In the genomic region with DNA sequence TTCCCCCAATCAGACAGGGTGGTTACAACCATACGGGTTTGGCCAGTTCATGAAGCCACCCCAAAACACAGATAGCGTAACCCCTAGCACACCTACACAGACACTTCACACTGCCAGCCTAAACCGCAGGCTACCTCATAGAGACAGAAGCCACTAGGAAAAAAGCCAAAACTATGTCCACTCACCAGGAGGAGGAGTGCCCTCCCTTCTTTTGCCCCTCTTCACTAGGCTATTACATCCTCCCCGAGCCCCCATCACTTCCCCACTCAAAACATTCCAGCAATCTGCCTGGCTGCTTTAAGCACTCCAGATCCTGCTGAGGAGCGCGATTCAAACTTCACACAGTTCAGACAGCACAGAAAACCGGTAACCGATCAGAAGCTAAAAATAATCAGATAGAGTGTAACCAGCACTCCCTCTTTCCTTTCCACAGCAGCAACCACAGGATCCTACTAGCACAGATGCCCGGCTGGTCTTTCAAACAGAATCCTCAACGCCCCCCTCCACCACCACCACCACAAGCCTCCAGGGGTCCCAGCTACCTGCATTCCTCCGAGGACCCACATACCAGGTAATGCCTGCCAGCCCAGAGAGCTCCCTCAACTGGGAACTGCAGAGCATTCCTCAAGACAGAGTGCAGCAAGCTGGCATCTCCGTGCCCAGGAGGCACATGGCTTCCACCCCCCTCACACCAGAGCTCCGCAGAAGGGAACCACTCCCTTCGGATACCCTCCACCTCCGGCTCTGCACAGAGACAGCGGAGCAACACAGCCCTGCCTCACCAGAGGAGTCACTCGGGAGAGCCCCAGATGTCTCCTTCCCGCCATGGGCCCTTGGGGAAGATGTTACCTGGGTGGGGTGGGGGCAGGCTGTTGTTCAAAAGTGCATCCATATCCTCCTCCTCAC, we compare ENCODE assay signal across 8 cellular contexts. TPM values are rescaled to one million over a fixed set of nuclear protein-coding genes. Genes with fewer than 3 reads are reported as not detected.
DNase-seq lines count a peak whose midpoint lies in the region; ATAC-seq and TF ChIP-seq lines count a peak whose summit lies in the region.

No MANE protein-coding gene starts in this region.

- peaks cover 35% of the 10 kb centered on the region for H3K4me1 Mint-ChIP-seq in Calu3 (ENCODE audit: low read depth, unreplicated experiment)
- H3K4me1 Mint-ChIP-seq in activated naive CD4-positive, alpha-beta T cell treated with anti-CD3 and anti-CD28 coated beads, Interleukin-2, amount 10 ng/mL, durations not matched to agents 7 days and 5 days: peaks cover 51% of the 10 kb centered on the region

- H3K79me2 ChIP-seq in MM.1S (ENCODE audit: low read length) (peaks cover 59% of the 10 kb centered on the region), trophoblast cell (ENCODE audit: control insufficient read depth, insufficient read depth, low read length, poor library complexity) (peaks cover 25% of the 10 kb centered on the region)

- peaks cover 32% of the 10 kb centered on the region for H3F3A ChIP-seq in MM.1S (ENCODE audit: insufficient read depth, low read length)

- no peak for TF ChIP-seq CTCF in Calu3 (IDR thresholded peaks at IDR 0.05; ENCODE audit: unreplicated experiment)
- TF ChIP-seq CTCF in MM.1S (IDR thresholded peaks at IDR 0.05; ENCODE audit: low read length): 0 out of 2 replicates have a peak, but pooled peaks have one; percentile 4

- H3K9ac ChIP-seq in MM.1S (ENCODE audit: low read length) (peak overlapping the region; percentile 75), trophoblast cell (ENCODE audit: low read length) (peak overlapping the region; percentile 86)

- H4K12ac ChIP-seq in trophoblast cell (ENCODE audit: low read depth, low read length): no peak overlapping the region

- H3K14ac ChIP-seq in trophoblast cell (ENCODE audit: low read length): peak overlapping the region; percentile 68

- H3K27me3 Mint-ChIP-seq in Calu3 (ENCODE audit: unreplicated experiment): no peaks in the 10 kb centered on the region
- no peaks in the 10 kb centered on the region for H3K27me3 Mint-ChIP-seq in activated naive CD4-positive, alpha-beta T cell treated with anti-CD3 and anti-CD28 coated beads, Interleukin-2, amount 10 ng/mL, durations not matched to agents 7 days and 5 days

- H3K4me1 ChIP-seq in MM.1S (ENCODE audit: low read length) (peaks cover 32% of the 10 kb centered on the region), trophoblast cell (ENCODE audit: control insufficient read depth in 1 of 2, insufficient read depth in 2 of 2, low read length in 2 of 2) (peaks cover 10 to 21% of the 10 kb centered on the region in 2 experiments)

- peaks cover 11% of the 10 kb centered on the region for H3K79me1 ChIP-seq in trophoblast cell (ENCODE audit: low read length)

- CTCF ChIA-PET in Calu3 (lab: Charles Lee): no interaction called here
- CTCF ChIA-PET in activated naive CD4-positive, alpha-beta T cell treated with anti-CD3 and anti-CD28 coated beads, Interleukin-2, amount 10 ng/mL, durations not matched to agents 7 days and 5 days (lab: Charles Lee): interaction anchor here (0.9 to 1.4 kb wide), 7 partner anchors 9 to 140 kb away, joined by 3 to 5 read pairs (median 3); no protein-coding TSS in a partner anchor

- no peak overlapping the region for H3K4me3 Mint-ChIP-seq in Calu3 (ENCODE audit: low read depth, unreplicated experiment)
- no peak overlapping the region for H3K4me3 Mint-ChIP-seq in activated naive CD4-positive, alpha-beta T cell treated with anti-CD3 and anti-CD28 coated beads, Interleukin-2, amount 10 ng/mL, durations not matched to agents 7 days and 5 days

- no peaks in the 10 kb centered on the region for H3K27me3 ChIP-seq in MM.1S (replicated peaks; ENCODE audit: insufficient read depth, low read length)
- no peaks in the 10 kb centered on the region for H3K27me3 ChIP-seq in trophoblast cell (ENCODE audit: insufficient read depth, low read length)

- peak overlapping the region; percentile 43 for H3K27ac ChIP-seq in MM.1S (ENCODE audit: low read length)
- H3K27ac ChIP-seq in trophoblast cell (ENCODE audit: low read depth, low read length): peak overlapping the region; percentile 17

- peak overlapping the region; percentile 50 for H4K91ac ChIP-seq in trophoblast cell (ENCODE audit: low read depth, low read length)

- H2AFZ ChIP-seq in MM.1S (ENCODE audit: low read length) (0 out of 2 replicates have a peak overlapping the region, but pooled peaks have one; percentile 33), trophoblast cell (ENCODE audit: insufficient read depth, low read length, poor library complexity) (no peak overlapping the region)

- no peaks in the 10 kb centered on the region for H3K9me3 Mint-ChIP-seq in Calu3 (ENCODE audit: low read depth, unreplicated experiment)
- H3K9me3 Mint-ChIP-seq in activated naive CD4-positive, alpha-beta T cell treated with anti-CD3 and anti-CD28 coated beads, Interleukin-2, amount 10 ng/mL, durations not matched to agents 7 days and 5 days: no peaks in the 10 kb centered on the region

- peaks cover 25% of the 10 kb centered on the region for H3K36me3 Mint-ChIP-seq in Calu3 (ENCODE audit: insufficient read depth, unreplicated experiment)
- peaks cover 53% of the 10 kb centered on the region for H3K36me3 Mint-ChIP-seq in activated naive CD4-positive, alpha-beta T cell treated with anti-CD3 and anti-CD28 coated beads, Interleukin-2, amount 10 ng/mL, durations not matched to agents 7 days and 5 days

- H3K9me3 ChIP-seq in MM.1S (replicated peaks; ENCODE audit: insufficient read depth, low read length) (no peaks in the 10 kb centered on the region), trophoblast cell (ENCODE audit: insufficient read depth, low read depth, low read length) (peaks cover 2% of the 10 kb centered on the region)

- no CpG with 5 or more reads among the region's 18 CpGs for WGBS in trophoblast cell (ENCODE audit: extremely low coverage, insufficient coverage, insufficient read length)

- no peak overlapping the region for H2AK5ac ChIP-seq in trophoblast cell (ENCODE audit: low read length)

- H3K4me2 ChIP-seq in MM.1S (ENCODE audit: low read depth, low read length): peak overlapping the region; percentile 75
- H3K4me2 ChIP-seq in trophoblast cell (ENCODE audit: low read length): peak overlapping the region; percentile 91

- ATAC-seq in Right ventricle myocardium superior (ENCODE audit: poor library complexity): peak; percentile 1
- no peak for ATAC-seq in HG02885 (IDR thresholded peaks at IDR 0.05; ENCODE audit: poor library complexity, unreplicated experiment)
- no peak for ATAC-seq in GM21423 (IDR thresholded peaks at IDR 0.05; ENCODE audit: unreplicated experiment)

- H3K36me3 ChIP-seq in MM.1S (replicated peaks; ENCODE audit: insufficient read depth, low read length): peaks cover 17% of the 10 kb centered on the region
- peaks cover 23 to 37% of the 10 kb centered on the region in 2 experiments for H3K36me3 ChIP-seq in trophoblast cell (ENCODE audit: control insufficient read depth in 1 of 2, insufficient read depth in 2 of 2, low read length in 2 of 2)

- H2BK120ac ChIP-seq in trophoblast cell (ENCODE audit: insufficient read depth, low read length, poor library complexity): peak overlapping the region; percentile 21

- H2BK5ac ChIP-seq in trophoblast cell (ENCODE audit: low read depth, low read length, poor library complexity): no peak overlapping the region

- no peak overlapping the region for H2BK12ac ChIP-seq in trophoblast cell (ENCODE audit: low read length)

- H3K4ac ChIP-seq in trophoblast cell (ENCODE audit: low read depth, low read length): peak overlapping the region; percentile 95

- TSS peak; percentile 39 for BruUV-seq in Calu3 (replicated peaks; lab: Mats Ljungman, UMichigan)

- no peak overlapping the region for H3K23ac ChIP-seq in trophoblast cell (ENCODE audit: low read length)

- intact Hi-C loops in Calu3 (cut with micrococcal nuclease; ENCODE audit: unreplicated experiment): no loop called here
- intact Hi-C loops in Right ventricle myocardium superior (cut with DNase I): no loop called here

- H4K20me1 ChIP-seq in MM.1S (ENCODE audit: insufficient read depth, low read length): no peaks in the 10 kb centered on the region

- H3K9me2 ChIP-seq in MM.1S (replicated peaks; ENCODE audit: insufficient read depth, low read length): no peaks in the 10 kb centered on the region

- H3K27ac Mint-ChIP-seq in Calu3 (ENCODE audit: unreplicated experiment): peak overlapping the region; percentile 53
- H3K27ac Mint-ChIP-seq in activated naive CD4-positive, alpha-beta T cell treated with anti-CD3 and anti-CD28 coated beads, Interleukin-2, amount 10 ng/mL, durations not matched to agents 7 days and 5 days: peak overlapping the region; percentile 81

- DNase-seq in Calu3 (peak; percentile 13), MM.1S (peak; percentile 58), Right ventricle myocardium superior (no peak), trophoblast cell (peak in 1 of 2 donors; percentile 29), NCI-H1436 treated with DMSO at 0.1 percent for 48 hours (lab: John Stamatoyannopoulos, UW) (no peak)
- peak; percentile 46 for DNase-seq in activated naive CD4-positive, alpha-beta T cell treated with anti-CD3 and anti-CD28 coated beads, Interleukin-2, amount 10 ng/mL, durations not matched to agents 7 days and 5 days

- H3K18ac ChIP-seq in trophoblast cell (ENCODE audit: low read length): peak overlapping the region; percentile 72

- H3K4me3 ChIP-seq in MM.1S (ENCODE audit: low read length): peak overlapping the region; percentile 77
- H3K4me3 ChIP-seq in trophoblast cell (ENCODE audit: low read depth, low read length): peak overlapping the region; percentile 86

- peak overlapping the region; percentile 61 for H4K8ac ChIP-seq in trophoblast cell (ENCODE audit: low read depth, low read length)

RNA-seq across cellular contexts. Expression of gene CHD4, which starts 1.5 kb away (rescaled TPM):
- total RNA-seq in Calu3 (2022) (164 and 165 TPM in 2 replicates), Right ventricle myocardium superior (142 TPM)
- polyA plus RNA-seq in trophoblast cell (2013): 121 and 123 TPM in 2 replicates

RNA-seq across cellular contexts. Expression of gene LPAR5, which starts 30.1 kb away (rescaled TPM):
- total RNA-seq in Calu3 (2022) (2.5 and 3.2 TPM in 2 replicates), Right ventricle myocardium superior (7.3 TPM)
- 0.19 and 0.22 TPM in 2 replicates for polyA plus RNA-seq in trophoblast cell (2013)

RNA-seq across cellular contexts. Expression of gene NOP2, which starts 37.6 kb away (rescaled TPM):
- total RNA-seq in Calu3 (2022) (86.1 and 88.5 TPM in 2 replicates), Right ventricle myocardium superior (14.8 TPM)
- 47.1 and 49.3 TPM in 2 replicates for polyA plus RNA-seq in trophoblast cell (2013)

RNA-seq across cellular contexts. Expression of gene ACRBP, which starts 41.6 kb away (rescaled TPM):
- total RNA-seq in Calu3 (2022): 2.9 and 4.1 TPM in 2 replicates
- 0.51 TPM for total RNA-seq in Right ventricle myocardium superior
- 0.53 and 0.65 TPM in 2 replicates for polyA plus RNA-seq in trophoblast cell (2013)

RNA-seq across cellular contexts. Expression of gene IFFO1, which starts 49.8 kb away (rescaled TPM):
- 0.76 and 1.0 TPM in 2 replicates for total RNA-seq in Calu3 (2022)
- total RNA-seq in Right ventricle myocardium superior: 14.1 TPM
- polyA plus RNA-seq in trophoblast cell (2013): 5.1 and 5.3 TPM in 2 replicates

Comparison
In these comparisons a context has a peak if more than half of its experiments do, and no peak if none do; other contexts are left out.
1. DNase-seq: peak in Calu3 (single experiment), MM.1S (single experiment) and activated naive CD4-positive, alpha-beta T cell treated with anti-CD3 and anti-CD28 coated beads, Interleukin-2, amount 10 ng/mL, durations not matched to agents 7 days and 5 days (single experiment); none in Right ventricle myocardium superior (single experiment) and NCI-H1436 treated with DMSO at 0.1 percent for 48 hours (single experiment).